In the genomic region with DNA sequence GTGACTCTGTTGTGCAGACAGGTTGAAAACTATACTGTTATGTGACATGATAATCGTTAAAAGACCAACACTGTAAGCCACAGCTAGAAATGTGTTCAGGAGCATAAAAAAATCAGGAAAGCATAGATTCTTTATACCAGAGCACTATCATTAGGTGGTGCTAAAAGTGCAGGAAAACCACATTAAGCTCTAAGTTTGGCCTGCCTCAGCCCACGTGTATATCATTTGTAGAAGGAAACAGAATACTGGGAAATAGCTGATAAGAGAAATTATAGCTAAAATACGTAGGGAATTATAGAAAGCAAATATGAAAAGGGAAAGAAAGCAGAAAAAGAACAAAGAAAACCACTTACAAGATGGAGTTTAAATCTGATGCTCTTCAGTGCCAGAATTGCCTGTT, we compare ENCODE assay signal across 9 cellular contexts. TPM values are rescaled to one million over a fixed set of nuclear protein-coding genes. Genes with fewer than 3 reads are reported as not detected.
DNase-seq lines count a peak whose midpoint lies in the region; ATAC-seq and TF ChIP-seq lines count a peak whose summit lies in the region.
"Had no signal": no experiment of that assay in that cellular context is flagged by ENCODE, and none has a peak within 500 bp of the region (broad histone marks: within the 10 kb centered on the region; RNA-seq: fewer than 3 reads in every experiment).

No MANE protein-coding gene starts in this region.

- H3K27ac Mint-ChIP-seq in CD4-positive, alpha-beta T cell, result no peak overlapping the region
- H3K27ac Mint-ChIP-seq in WTC11, result no peak overlapping the region
- H3K27ac Mint-ChIP-seq: dendritic cell treated with granulocyte-macrophage colony-stimulating factor and Interleukin-4, amounts not matched to agents 40 ng/mL and 50 ng/mL, for 4 days had no signal

- no peak for ATAC-seq in CD4-positive, alpha-beta T cell (ENCODE audit: poor library complexity)
- peak; percentile 39; the same call in 1 of the 2 replicates for ATAC-seq in WTC11
- peak; percentile 83 for ATAC-seq in left colon
- no peak for ATAC-seq in GM21381 (IDR thresholded peaks at IDR 0.05; ENCODE audit: unreplicated experiment)

- intact Hi-C loops in CD4-positive, alpha-beta T cell (cut with DNase I, micrococcal nuclease), result loop anchor here in 1 of 2 experiments (10.0 kb wide), 2 partner anchors 519 to 659 kb away; no protein-coding TSS in a partner anchor
- intact Hi-C loops in left colon (cut with DNase I, micrococcal nuclease), result no loop called here

- no peaks in the 10 kb centered on the region for H3K27me3 ChIP-seq in CD4-positive, alpha-beta T cell (ENCODE audit: control insufficient read depth, insufficient read depth, low read length)

- no peaks in the 10 kb centered on the region for H3K9me3 Mint-ChIP-seq in CD4-positive, alpha-beta T cell
- H3K9me3 Mint-ChIP-seq in WTC11, result no peaks in the 10 kb centered on the region
- H3K9me3 Mint-ChIP-seq: dendritic cell treated with granulocyte-macrophage colony-stimulating factor and Interleukin-4, amounts not matched to agents 40 ng/mL and 50 ng/mL, for 4 days had no signal

- no peak overlapping the region for H3K27ac ChIP-seq in CD4-positive, alpha-beta T cell (ENCODE audit: low read depth, low read length)

- no peak for DNase-seq in CD4-positive, alpha-beta T cell
- DNase-seq in Jurkat, Clone E6-1 (ENCODE audit: low read depth, low spot score), result peak; percentile 29
- DNase-seq in WTC11 (ENCODE audit: low spot score) (no peak), left colon (peak in 1 of 2 donors; percentile 8), NCI-H187 (lab: John Stamatoyannopoulos, UW) (no peak)
- DNase-seq in stimulated activated CD4-positive, alpha-beta T cell treated with anti-CD3 and anti-CD28 coated beads, Interleukin-2, amount 100 ng/mL, for 48 hours, result no peak
- DNase-seq in effector CD4-positive, alpha-beta T cell, result no peak

- TF ChIP-seq CTCF in CD4-positive, alpha-beta T cell (IDR thresholded peaks at IDR 0.05), result peak; percentile 59
- no peak for TF ChIP-seq CTCF in WTC11 (IDR thresholded peaks at IDR 0.05)

- no peaks in the 10 kb centered on the region for H3K27me3 Mint-ChIP-seq in CD4-positive, alpha-beta T cell
- H3K27me3 Mint-ChIP-seq in WTC11 (ENCODE audit: low read depth), result peaks cover 7% of the 10 kb centered on the region
- H3K27me3 Mint-ChIP-seq: dendritic cell treated with granulocyte-macrophage colony-stimulating factor and Interleukin-4, amounts not matched to agents 40 ng/mL and 50 ng/mL, for 4 days had no signal

- H3K36me3 Mint-ChIP-seq in CD4-positive, alpha-beta T cell (ENCODE audit: low read depth), result no peaks in the 10 kb centered on the region
- no peaks in the 10 kb centered on the region for H3K36me3 Mint-ChIP-seq in WTC11

- no peaks in the 10 kb centered on the region for H3K9me3 ChIP-seq in CD4-positive, alpha-beta T cell (ENCODE audit: control insufficient read depth, low read length)

- H3K4me3 Mint-ChIP-seq in CD4-positive, alpha-beta T cell, result no peak overlapping the region
- H3K4me3 Mint-ChIP-seq in WTC11, result no peak overlapping the region
- H3K4me3 Mint-ChIP-seq: dendritic cell treated with granulocyte-macrophage colony-stimulating factor and Interleukin-4, amounts not matched to agents 40 ng/mL and 50 ng/mL, for 4 days had no signal

- CTCF ChIA-PET in CD4-positive, alpha-beta T cell (lab: Charles Lee), result interaction anchor here (0.5 to 1.1 kb wide), 3 partner anchors 10 to 586 kb away, joined by 3 to 5 read pairs (median 3); no protein-coding TSS in a partner anchor
- CTCF ChIA-PET in WTC11 (lab: Charles Lee), result interaction anchor here (1.0 to 1.4 kb wide), 3 partner anchors 9 to 42 kb away, joined by 3 to 8 read pairs (median 6); no protein-coding TSS in a partner anchor

- no peaks in the 10 kb centered on the region for H3K4me1 Mint-ChIP-seq in CD4-positive, alpha-beta T cell (ENCODE audit: low read depth)
- no peaks in the 10 kb centered on the region for H3K4me1 Mint-ChIP-seq in WTC11

- POLR2A ChIA-PET in CD4-positive, alpha-beta T cell (lab: Charles Lee), result interaction anchor here (0.7 to 1.8 kb wide), 3 partner anchors 9 to 150 kb away, joined by 3 to 8 read pairs (median 5); no protein-coding TSS in a partner anchor
- POLR2A ChIA-PET in WTC11 (lab: Charles Lee), result no interaction called here

- no peak overlapping the region for H3K4me3 ChIP-seq in Jurkat, Clone E6-1 (ENCODE audit: low read length)

TF ChIP-seq in WTC11, 78 proteins besides CTCF, POLR2A, EP300 and RAD21:
- no peak for TF ChIP-seq OVOL2 (CRISPR knock-in tag; IDR thresholded peaks at IDR 0.05; ENCODE audit: borderline replicate concordance)

RNA-seq across cellular contexts. Expression of a gene that starts 26.5 kb away (rescaled TPM):
- total RNA-seq in CD4-positive, alpha-beta T cell, result 1 to 10 TPM; 1.7 to 2.0 TPM
- not detected for polyA plus RNA-seq in Jurkat, Clone E6-1 (2012; ENCODE audit: insufficient read depth, insufficient read length)
- 8.1 to 13.6 TPM (median 9.8 TPM) in 3 replicates for total RNA-seq in WTC11 (2021)
- 1 to 10 TPM; 2.0 to 2.2 TPM for total RNA-seq in left colon

Comparison
In these comparisons a context has a peak if more than half of its experiments do, and no peak if none do; other contexts are left out.
1. ATAC-seq: peak in WTC11 (single experiment) and left colon (single experiment); none in CD4-positive, alpha-beta T cell (single experiment) and GM21381 (single experiment).